ENCODE assay signal across 21 cellular contexts in genomic region chr5:57128325-57128724, GRCh38. TPM values are rescaled to one million over a fixed set of nuclear protein-coding genes. Genes with fewer than 3 reads are reported as not detected.
A peak's percentile ranks its signal among the peaks of the same experiment; 100 is the strongest.
DNase-seq lines count a peak whose midpoint lies in the region; ATAC-seq and TF ChIP-seq lines count a peak whose summit lies in the region.
"Had no signal": no experiment of that assay in that cellular context is flagged by ENCODE, and none has a peak within 500 bp of the region (broad histone marks: within the 10 kb centered on the region; RNA-seq: fewer than 3 reads in every experiment).

No MANE protein-coding gene starts in this region.

- DNase-seq in DMS53 treated with DMSO at 0.1 percent for 48 hours (lab: John Stamatoyannopoulos, UW; ENCODE audit: unreplicated experiment), result peak; percentile 3
- DNase-seq in RPMI8226, result peak; percentile 50
- DNase-seq in right lobe of liver, result peak in 1 of 3 donors; percentile 47
- no peak for DNase-seq in nucleus accumbens (lab: John Stamatoyannopoulos, UW)
- DNase-seq in stimulated activated CD4-positive, alpha-beta T cell treated with anti-CD3 and anti-CD28 coated beads, Interleukin-4, amount 100 ng/mL, for 4 hours, result no peak
- no peak for DNase-seq in NCI-H69 (lab: John Stamatoyannopoulos, UW)
- DNase-seq in chondrocyte (ENCODE audit: low spot score), result no peak
- DNase-seq: 8988T, GDM1, GM23248, KBM-7, NCI-H1417, NCI-H187 treated with DMSO at 0.1 percent for 48 hours, NCI-H226, NCI-H524 treated with DMSO at 0.1 percent for 48 hours, SHP77 had no signal

- no peaks in the 10 kb centered on the region for H3K36me3 Mint-ChIP-seq in chondrocyte (ENCODE audit: low read depth)

- H3K36me3 ChIP-seq in right lobe of liver, result no peaks in the 10 kb centered on the region
- H3K36me3 ChIP-seq: HAP-1 had no signal

- H3K27me3 ChIP-seq in right lobe of liver, result no peaks in the 10 kb centered on the region

- H3K4me3 ChIP-seq in right lobe of liver, result no peak overlapping the region
- H3K4me3 ChIP-seq: GM23248, HAP-1, SK-N-MC had no signal

- no peak overlapping the region for H3K27ac Mint-ChIP-seq in chondrocyte (ENCODE audit: unreplicated experiment)
- H3K27ac Mint-ChIP-seq: B cell had no signal

- no peak for TF ChIP-seq POLR2A in right lobe of liver (IDR thresholded peaks at IDR 0.05)

- no peaks in the 10 kb centered on the region for H3K27me3 Mint-ChIP-seq in chondrocyte (ENCODE audit: low read depth)

- H3K27ac ChIP-seq in right lobe of liver, result no peak overlapping the region
- H3K27ac ChIP-seq: GM23248, SK-N-MC had no signal

- no peaks in the 10 kb centered on the region for H3K9me3 ChIP-seq in right lobe of liver
- H3K9me3 ChIP-seq: HAP-1 had no signal

- WGBS in right lobe of liver (ENCODE audit: insufficient coverage, low coverage, low lambda C conversion rate, missing lambda C conversion rate), result 77% methylated on average over 3 of the region's 3 CpGs

- no peaks in the 10 kb centered on the region for H3K4me1 Mint-ChIP-seq in chondrocyte (ENCODE audit: low read depth)
- H3K4me1 Mint-ChIP-seq: B cell had no signal

- ATAC-seq in esophagus mucosa, result peak; percentile 68
- ATAC-seq in right lobe of liver, result peak; percentile 80 to 93 (median 85)
- ATAC-seq: Panc1 had no signal

- H3K4me3 Mint-ChIP-seq in chondrocyte (ENCODE audit: unreplicated experiment), result no peak overlapping the region
- H3K4me3 Mint-ChIP-seq: B cell had no signal

- H3K4me1 ChIP-seq in right lobe of liver, result peaks cover 0 to 1% (median 0%) of the 10 kb centered on the region in 4 donors
- H3K4me1 ChIP-seq: HAP-1 had no signal

- H3K9me3 Mint-ChIP-seq in chondrocyte (ENCODE audit: low read depth), result peaks cover 4% of the 10 kb centered on the region

- intact Hi-C loops in right lobe of liver (cut with DNase I), result no loop called here

- TF ChIP-seq CTCF in right lobe of liver (IDR thresholded peaks at IDR 0.05), result no peak
- no peak for TF ChIP-seq CTCF in chondrocyte (IDR thresholded peaks at IDR 0.05)

RNA-seq across cellular contexts. Expression of gene GPBP1, which starts 45.5 kb away (rescaled TPM):
- total RNA-seq in esophagus mucosa (35.1 TPM), right lobe of liver (10 to 100 TPM; 19.5 to 28.2 (median 24.9) TPM), chondrocyte (40.7 to 49.3 TPM (median 45.6 TPM) in 3 replicates)

Comparison
In these comparisons a context has a peak if more than half of its experiments do, and no peak if none do; other contexts are left out.
1. DNase-seq: peak in DMS53 treated with DMSO at 0.1 percent for 48 hours (single experiment) and RPMI8226 (single experiment); none in nucleus accumbens (0 of 56), stimulated activated CD4-positive, alpha-beta T cell treated with anti-CD3 and anti-CD28 coated beads, Interleukin-4, amount 100 ng/mL, for 4 hours (0 of 2), NCI-H69 (single experiment) and chondrocyte (single experiment).